Comparison of ENCODE assay signal across 14 cellular contexts in the genomic region with DNA sequence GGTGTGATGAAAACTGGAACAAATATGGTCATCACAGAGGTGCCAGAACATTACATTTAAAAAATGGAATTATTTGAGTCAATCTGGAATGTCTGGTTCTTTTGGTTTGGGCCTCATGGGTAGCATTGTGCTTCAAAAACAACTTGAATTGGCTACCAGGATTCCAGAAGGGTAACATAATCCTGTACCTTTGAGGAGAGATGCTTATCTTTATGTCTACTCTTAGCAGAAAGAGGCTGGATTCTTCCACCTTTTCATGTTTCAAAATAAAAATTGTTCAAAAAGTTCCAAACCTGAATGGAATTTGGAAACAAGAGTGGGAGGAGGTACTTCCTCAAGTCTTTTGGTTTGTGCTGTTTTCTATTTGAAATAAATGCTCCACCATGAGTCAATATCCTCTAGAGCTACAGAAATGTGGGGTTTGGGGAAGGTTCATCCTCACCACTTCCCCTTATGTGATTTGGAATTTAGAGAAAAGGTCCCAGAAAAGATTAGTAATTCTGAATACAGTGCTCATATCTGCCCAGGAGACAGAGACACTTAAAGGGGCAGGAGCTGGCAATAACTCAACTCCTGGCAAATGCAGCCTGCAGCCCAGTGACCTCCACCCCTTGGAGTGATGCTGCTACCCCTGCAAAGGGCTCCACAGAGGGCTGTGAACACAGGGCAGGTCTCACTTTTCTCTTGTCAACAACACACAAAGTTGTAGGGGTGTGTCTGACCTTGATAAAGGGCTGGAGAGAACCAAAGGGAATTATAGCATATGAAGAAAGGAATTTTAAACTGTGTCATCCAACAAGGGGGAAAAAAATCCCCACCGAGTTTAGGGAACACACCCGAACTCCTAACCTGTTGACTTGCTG.
DNase-seq lines count a peak whose midpoint lies in the region; ATAC-seq and TF ChIP-seq lines count a peak whose summit lies in the region.
"Had no signal": no experiment of that assay in that cellular context is flagged by ENCODE, and none has a peak within 500 bp of the region (broad histone marks: within the 10 kb centered on the region; RNA-seq: fewer than 3 reads in every experiment).

No MANE protein-coding gene starts in this region.

- no peak overlapping the region for H3K4me2 ChIP-seq in SK-N-SH

- H3K9me3 ChIP-seq in SK-N-SH = no peaks in the 10 kb centered on the region
- no peaks in the 10 kb centered on the region for H3K9me3 ChIP-seq in left ventricle myocardium inferior (replicated peaks)
- H3K9me3 ChIP-seq in thoracic aorta = no peaks in the 10 kb centered on the region
- H3K9me3 ChIP-seq: body of pancreas, HAP-1 had no signal

- DNase-seq in SK-N-SH = no peak
- peak; percentile 88 for DNase-seq in SKM-1 treated with dmso at 0.1 percent for 144 hours (lab: John Stamatoyannopoulos, UW; ENCODE audit: unreplicated experiment)
- DNase-seq in left ventricle myocardium inferior = no peak
- no peak for DNase-seq in thoracic aorta (ENCODE audit: low spot score)
- DNase-seq: activated T-cell treated with anti-CD3 and anti-CD28 coated beads, Interleukin-2, amount 50 U/mL, for 4 hours; body of pancreas; NCI-H1436; NCI-H526 treated with DMSO at 0.1 percent for 48 hours; right cardiac atrium had no signal

- H3K4me3 ChIP-seq in SK-N-SH (ENCODE audit: low read depth in 2 of 2, low read length in 1 of 2) = no peak overlapping the region
- H3K4me3 ChIP-seq in left ventricle myocardium inferior = no peak overlapping the region
- no peak overlapping the region for H3K4me3 ChIP-seq in thoracic aorta
- H3K4me3 ChIP-seq: body of pancreas, HAP-1 had no signal

- H3K9me2 ChIP-seq in SK-N-SH = no peaks in the 10 kb centered on the region

- no peak for TF ChIP-seq EP300 in SK-N-SH (IDR thresholded peaks at IDR 0.05; ENCODE audit: borderline replicate concordance in 1 of 2, low read depth in 1 of 2, low read length in 1 of 2)

- H2AFZ ChIP-seq in SK-N-SH (ENCODE audit: low read depth) = peak overlapping the region; percentile 53; the same call in 1 of the 2 replicates

- H3K27ac ChIP-seq in SK-N-SH (ENCODE audit: low read depth in 2 of 2, low read length in 1 of 2) (peak overlapping the region in 1 of 2 experiments; percentile 65; a peak in 2 of 4 replicates), left ventricle myocardium inferior (replicated peaks) (peak overlapping the region; percentile 59), thoracic aorta (peak overlapping the region; percentile 74 to 98)
- H3K27ac ChIP-seq: body of pancreas had no signal

- POLR2A ChIA-PET in SK-N-SH (lab: Yijun Ruan, JAX) = no interaction called here

- H4K20me1 ChIP-seq in SK-N-SH (ENCODE audit: insufficient read depth) = no peaks in the 10 kb centered on the region

- H3K4me1 ChIP-seq in SK-N-SH (ENCODE audit: control insufficient read depth in 1 of 2, insufficient read depth in 2 of 2, low read depth in 1 of 2, low read length in 1 of 2) (peaks cover 4 to 19% of the 10 kb centered on the region in 2 experiments; a peak in 1 of 4 replicates), left ventricle myocardium inferior (peaks cover 44% of the 10 kb centered on the region), thoracic aorta (ENCODE audit: control insufficient read depth in 1 of 2, low read depth in 2 of 2) (peaks cover 26 to 41% of the 10 kb centered on the region in 2 donors)
- H3K4me1 ChIP-seq: body of pancreas, HAP-1 had no signal

- no peak for TF ChIP-seq RAD21 in SK-N-SH (IDR thresholded peaks at IDR 0.05; ENCODE audit: low read length)

- H3K36me3 ChIP-seq in SK-N-SH (replicated peaks in 1 of 2; ENCODE audit: control insufficient read depth in 1 of 2, insufficient read depth in 2 of 2, low read length in 1 of 2) (no peaks in the 10 kb centered on the region), left ventricle myocardium inferior (no peaks in the 10 kb centered on the region), thoracic aorta (no peaks in the 10 kb centered on the region)
- H3K36me3 ChIP-seq: HAP-1 had no signal

- H3K79me2 ChIP-seq in SK-N-SH (ENCODE audit: insufficient read depth) = no peaks in the 10 kb centered on the region

- TF ChIP-seq CTCF in SK-N-SH (IDR thresholded peaks at IDR 0.05) = no peak
- TF ChIP-seq CTCF in left ventricle myocardium inferior (IDR thresholded peaks at IDR 0.05; ENCODE audit: borderline replicate concordance) = no peak
- TF ChIP-seq CTCF in thoracic aorta (IDR thresholded peaks at IDR 0.05) = no peak

- CTCF ChIA-PET in SK-N-SH (lab: Yijun Ruan, JAX) = no interaction called here

- ATAC-seq in SK-N-SH treated with all-trans-retinoic acid at 6 μM for 48 hours (no peak), thoracic aorta (ENCODE audit: insufficient number of reproducible peaks, low FRiP score, low read depth) (peak; percentile 40), GM21825 (IDR thresholded peaks at IDR 0.05; ENCODE audit: unreplicated experiment) (no peak), HG03354 (IDR thresholded peaks at IDR 0.05; ENCODE audit: poor library complexity, severe bottlenecking, unreplicated experiment) (no peak), GM21717 (IDR thresholded peaks at IDR 0.05; ENCODE audit: unreplicated experiment) (no peak)
- ATAC-seq: activated T-cell treated with anti-CD3 and anti-CD28 coated beads, Interleukin-2, amount 50 U/mL, for 4 hours; body of pancreas had no signal

- H3F3A ChIP-seq in SK-N-SH (replicated peaks; ENCODE audit: insufficient read depth) = peaks cover 33% of the 10 kb centered on the region

- H3K27me3 ChIP-seq in SK-N-SH (ENCODE audit: insufficient read depth) = no peaks in the 10 kb centered on the region
- no peaks in the 10 kb centered on the region for H3K27me3 ChIP-seq in left ventricle myocardium inferior (ENCODE audit: low read depth)
- no peaks in the 10 kb centered on the region for H3K27me3 ChIP-seq in thoracic aorta (replicated peaks; ENCODE audit: insufficient read depth)
- H3K27me3 ChIP-seq: body of pancreas had no signal

- intact Hi-C loops in left ventricle myocardium inferior (cut with micrococcal nuclease) = no loop called here

- 85% methylated on average over 2 of the region's 2 CpGs for WGBS in SK-N-SH (ENCODE audit: low lambda C conversion rate)

- no peak overlapping the region; the same call in 1 of the 2 replicates for H3K9ac ChIP-seq in SK-N-SH

TF ChIP-seq in SK-N-SH, 30 proteins besides CTCF, POLR2A, EP300 and RAD21:
- TF ChIP-seq TCF12 (IDR thresholded peaks at IDR 0.05) (peak; percentile 20), RCOR1 (IDR thresholded peaks at IDR 0.05; ENCODE audit: low read length) (no peak), ELF1 (IDR thresholded peaks at IDR 0.05) (no peak)

TF ChIP-seq in SK-N-SH treated with all-trans-retinoic acid at 6 μM for 48 hours, 23 proteins besides CTCF, POLR2A, EP300 and RAD21:
- TF ChIP-seq ZNF8 (CRISPR knock-in tag; IDR thresholded peaks at IDR 0.05) = no peak
- no peak for TF ChIP-seq ESRRG (CRISPR knock-in tag; IDR thresholded peaks at IDR 0.05)
- TF ChIP-seq ZNF565 (CRISPR knock-in tag; conservative IDR thresholded peaks at IDR 0.05; ENCODE audit: low read depth) = no peak
- TF ChIP-seq SNAI2 (CRISPR knock-in tag; IDR thresholded peaks at IDR 0.05) = no peak
- no peak for TF ChIP-seq ZFP3 (CRISPR knock-in tag; IDR thresholded peaks at IDR 0.05)
- TF ChIP-seq PPARA (CRISPR knock-in tag; IDR thresholded peaks at IDR 0.05; ENCODE audit: borderline replicate concordance) = no peak
- TF ChIP-seq PATZ1 (CRISPR knock-in tag; IDR thresholded peaks at IDR 0.05; ENCODE audit: borderline replicate concordance) = no peak
- TF ChIP-seq ZNF70 (CRISPR knock-in tag; IDR thresholded peaks at IDR 0.05) = no peak
- no peak for TF ChIP-seq OSR1 (CRISPR knock-in tag; IDR thresholded peaks at IDR 0.05)
- no peak for TF ChIP-seq TOX (CRISPR knock-in tag; IDR thresholded peaks at IDR 0.05; ENCODE audit: borderline replicate concordance)
- TF ChIP-seq CSDC2 (CRISPR knock-in tag; IDR thresholded peaks at IDR 0.05) = no peak
- TF ChIP-seq TCF4 (CRISPR knock-in tag; IDR thresholded peaks at IDR 0.05; ENCODE audit: borderline replicate concordance) = no peak
- TF ChIP-seq, protein P1, sequence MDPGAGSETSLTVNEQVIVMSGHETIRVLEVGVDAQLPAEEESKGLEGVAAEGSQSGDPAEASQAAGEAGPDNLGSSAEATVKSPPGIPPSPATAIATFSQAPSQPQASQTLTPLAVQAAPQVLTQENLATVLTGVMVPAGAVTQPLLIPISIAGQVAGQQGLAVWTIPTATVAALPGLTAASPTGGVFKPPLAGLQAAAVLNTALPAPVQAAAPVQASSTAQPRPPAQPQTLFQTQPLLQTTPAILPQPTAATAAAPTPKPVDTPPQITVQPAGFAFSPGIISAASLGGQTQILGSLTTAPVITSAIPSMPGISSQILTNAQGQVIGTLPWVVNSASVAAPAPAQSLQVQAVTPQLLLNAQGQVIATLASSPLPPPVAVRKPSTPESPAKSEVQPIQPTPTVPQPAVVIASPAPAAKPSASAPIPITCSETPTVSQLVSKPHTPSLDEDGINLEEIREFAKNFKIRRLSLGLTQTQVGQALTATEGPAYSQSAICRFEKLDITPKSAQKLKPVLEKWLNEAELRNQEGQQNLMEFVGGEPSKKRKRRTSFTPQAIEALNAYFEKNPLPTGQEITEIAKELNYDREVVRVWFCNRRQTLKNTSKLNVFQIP (CRISPR knock-in tag; IDR thresholded peaks at IDR 0.05; ENCODE audit: borderline replicate concordance, low read depth) = no peak
- TF ChIP-seq ZC3H10 (CRISPR knock-in tag; IDR thresholded peaks at IDR 0.05) = no peak
